8 cellular contexts compared by ENCODE assay signal in genomic region chr5:57173318-57174127, GRCh38. TPM values are rescaled to one million over a fixed set of nuclear protein-coding genes. Genes with fewer than 3 reads are reported as not detected.
DNase-seq lines count a peak whose midpoint lies in the region; TF ChIP-seq lines count a peak whose summit lies in the region.

Gene GPBP1 (plus strand): TSS chr5:57174059. CDS start chr5:57214131, 40,072 bp downstream.

- H3K9ac ChIP-seq in ES-I3 (ENCODE audit: low read depth, low read length), result peak within 1 kb of the TSS; percentile 83
- H3K9ac ChIP-seq in MM.1S (ENCODE audit: low read length), result peak within 1 kb of the TSS; percentile 100
- peak within 1 kb of the TSS; percentile 99 for H3K9ac ChIP-seq in neural cell (ENCODE audit: low read length)

- in situ Hi-C loops in HAP-1 (cut with MboI; ENCODE audit: low sequenced_read_pairs), result no loop called here

- H2AFZ ChIP-seq in MM.1S (ENCODE audit: low read length) (peak within 1 kb of the TSS; percentile 70), neural cell (ENCODE audit: low read depth, low read length) (peak within 1 kb of the TSS; percentile 97)

- no peaks in the 10 kb centered on the region for H3K9me2 ChIP-seq in MM.1S (replicated peaks; ENCODE audit: insufficient read depth, low read length)
- H3K9me2 ChIP-seq in neural cell (ENCODE audit: insufficient read depth, low read length), result no peaks in the 10 kb centered on the region

- 0 to 1% (median 0%) methylated on average over 41 to 83 of the region's 83 CpGs for WGBS in stomach, 5 donors

- H3K27me3 ChIP-seq in HAP-1 (ENCODE audit: low read depth), result no peaks in the 10 kb centered on the region
- no peaks in the 10 kb centered on the region for H3K27me3 ChIP-seq in MM.1S (replicated peaks; ENCODE audit: insufficient read depth, low read length)
- no peaks in the 10 kb centered on the region for H3K27me3 ChIP-seq in neural cell (ENCODE audit: insufficient read depth, low read depth, low read length)
- H3K27me3 ChIP-seq in stomach, result no peaks in the 10 kb centered on the region

- H3K4me1 ChIP-seq in ES-I3 (ENCODE audit: insufficient read depth, low read length), result no peaks in the 10 kb centered on the region
- H3K4me1 ChIP-seq in HAP-1, result peaks cover 10% of the 10 kb centered on the region; the same call in 1 of the 2 replicates
- H3K4me1 ChIP-seq in MM.1S (ENCODE audit: low read length), result peaks cover 5% of the 10 kb centered on the region
- peaks cover 11 to 49% (median 31%) of the 10 kb centered on the region in 4 donors for H3K4me1 ChIP-seq in stomach

- H3K79me2 ChIP-seq in MM.1S (ENCODE audit: low read length) (peaks cover 47% of the 10 kb centered on the region), neural cell (replicated peaks; ENCODE audit: insufficient read depth, low read length) (peaks cover 42% of the 10 kb centered on the region)

- TF ChIP-seq RAD21 in neural cell (conservative IDR thresholded peaks at IDR 0.05), result no peak

- intact Hi-C loops in stomach (cut with DNase I; ENCODE audit: low total_unique reads), result no loop called here

- H3K27ac ChIP-seq in MM.1S (ENCODE audit: low read length) (peak within 1 kb of the TSS; percentile 92), neural cell (ENCODE audit: low read length) (peak within 1 kb of the TSS; percentile 99), stomach (peak within 1 kb of the TSS; percentile 97 to 100 (median 100))

- H3K36me3 ChIP-seq in ES-I3 (ENCODE audit: insufficient read depth, low read length) (no peaks in the 10 kb centered on the region), HAP-1 (replicated peaks) (peaks cover 23% of the 10 kb centered on the region), MM.1S (replicated peaks; ENCODE audit: insufficient read depth, low read length) (peaks cover 5% of the 10 kb centered on the region; the same call in 1 of the 2 replicates), neural cell (ENCODE audit: insufficient read depth, low read length) (no peaks in the 10 kb centered on the region), stomach (no peaks in the 10 kb centered on the region)

- DNase-seq in HAP-1 (ENCODE audit: low spot score in 2 of 2) (peak; percentile 99 to 100), MM.1S (peak; percentile 98), SIG-M5 (lab: John Stamatoyannopoulos, UW) (peak; percentile 97), activated gamma-delta T cell (lab: John Stamatoyannopoulos, UW) (peak; percentile 97), fibroblast of the conjunctiva (ENCODE audit: low read depth) (peak; percentile 100), stomach (peak; percentile 98)

- peak within 1 kb of the TSS; percentile 92 for H3K4me2 ChIP-seq in MM.1S (ENCODE audit: low read depth, low read length)
- H3K4me2 ChIP-seq in neural cell (ENCODE audit: low read length), result peak within 1 kb of the TSS; percentile 95

- peak within 1 kb of the TSS; percentile 99 for H3K4me3 ChIP-seq in HAP-1
- H3K4me3 ChIP-seq in MM.1S (ENCODE audit: low read length), result peak within 1 kb of the TSS; percentile 95
- peak within 1 kb of the TSS; percentile 87 for H3K4me3 ChIP-seq in neural cell (ENCODE audit: low read length)
- peak within 1 kb of the TSS; percentile 80 to 96 (median 89) for H3K4me3 ChIP-seq in stomach

- TF ChIP-seq EP300 in neural cell (conservative IDR thresholded peaks at IDR 0.05; ENCODE audit: poor library complexity, severe bottlenecking) (peak; percentile 83), stomach (IDR thresholded peaks at IDR 0.05) (peak; percentile 60)

- TF ChIP-seq CTCF in MM.1S (IDR thresholded peaks at IDR 0.05; ENCODE audit: low read length) (no peak), neural cell (IDR thresholded peaks at IDR 0.05; ENCODE audit: poor library complexity, severe bottlenecking) (peak; percentile 44), stomach (IDR thresholded peaks at IDR 0.05) (no peak)

- H3K9me3 ChIP-seq in ES-I3 (ENCODE audit: control insufficient read depth, insufficient read depth, low read length) (no peaks in the 10 kb centered on the region), HAP-1 (no peaks in the 10 kb centered on the region), MM.1S (replicated peaks; ENCODE audit: insufficient read depth, low read length) (no peaks in the 10 kb centered on the region), neural cell (ENCODE audit: low read length) (no peaks in the 10 kb centered on the region), stomach (no peaks in the 10 kb centered on the region)

- H3F3A ChIP-seq in MM.1S (ENCODE audit: insufficient read depth, low read length) (peaks cover 52% of the 10 kb centered on the region), neural cell (ENCODE audit: insufficient read depth, low read length, poor library complexity, severe bottlenecking) (peaks cover 6% of the 10 kb centered on the region)

- H4K20me1 ChIP-seq in MM.1S (ENCODE audit: insufficient read depth, low read length) (peaks cover 22% of the 10 kb centered on the region), neural cell (ENCODE audit: insufficient read depth) (peaks cover 18% of the 10 kb centered on the region)

- TF ChIP-seq POLR2A in stomach (IDR thresholded peaks at IDR 0.05), result peak in 1 of 4 donors; percentile 47

TF ChIP-seq in neural cell, 6 proteins besides CTCF, POLR2A, EP300 and RAD21:
- TF ChIP-seq REST (IDR thresholded peaks at IDR 0.05; ENCODE audit: borderline replicate concordance), result peak; percentile 79
- TF ChIP-seq MXI1 (conservative IDR thresholded peaks at IDR 0.05; ENCODE audit: poor library complexity, severe bottlenecking), result peak; percentile 69
- peak; percentile 75 for TF ChIP-seq POLR2AphosphoS5 (IDR thresholded peaks at IDR 0.05)
- peak; percentile 7 for TF ChIP-seq SMC3 (conservative IDR thresholded peaks at IDR 0.05; ENCODE audit: poor library complexity)
- TF ChIP-seq TAF1 (IDR thresholded peaks at IDR 0.05; ENCODE audit: low read depth), result peak; percentile 98
- no peak for TF ChIP-seq EZH2 (IDR thresholded peaks at IDR 0.05; ENCODE audit: borderline replicate concordance, insufficient read depth, low read length, poor library complexity, severe bottlenecking)

RNA-seq across cellular contexts. Expression of gene GPBP1, which starts in this region (rescaled TPM):
- polyA plus RNA-seq in neural cell, result 122 and 149 TPM in 2 replicates
- polyA minus RNA-seq in neural cell, result 188 and 209 TPM in 2 replicates
- total RNA-seq in stomach, result 100 to 1,000 TPM in 1 of 5 donors, 10 to 100 TPM in 4; 35.0 to 155 (median 75.4) TPM
- polyA plus RNA-seq in stomach, result 10 to 100 TPM; 29.8 to 48.9 (median 44.0) TPM

Comparison
In these comparisons a context has a peak if more than half of its experiments do, and no peak if none do; other contexts are left out.
1. Peak in every context shown above with its lines: DNase-seq, H3K4me3 ChIP-seq and H3K27ac ChIP-seq.